In the genomic region with DNA sequence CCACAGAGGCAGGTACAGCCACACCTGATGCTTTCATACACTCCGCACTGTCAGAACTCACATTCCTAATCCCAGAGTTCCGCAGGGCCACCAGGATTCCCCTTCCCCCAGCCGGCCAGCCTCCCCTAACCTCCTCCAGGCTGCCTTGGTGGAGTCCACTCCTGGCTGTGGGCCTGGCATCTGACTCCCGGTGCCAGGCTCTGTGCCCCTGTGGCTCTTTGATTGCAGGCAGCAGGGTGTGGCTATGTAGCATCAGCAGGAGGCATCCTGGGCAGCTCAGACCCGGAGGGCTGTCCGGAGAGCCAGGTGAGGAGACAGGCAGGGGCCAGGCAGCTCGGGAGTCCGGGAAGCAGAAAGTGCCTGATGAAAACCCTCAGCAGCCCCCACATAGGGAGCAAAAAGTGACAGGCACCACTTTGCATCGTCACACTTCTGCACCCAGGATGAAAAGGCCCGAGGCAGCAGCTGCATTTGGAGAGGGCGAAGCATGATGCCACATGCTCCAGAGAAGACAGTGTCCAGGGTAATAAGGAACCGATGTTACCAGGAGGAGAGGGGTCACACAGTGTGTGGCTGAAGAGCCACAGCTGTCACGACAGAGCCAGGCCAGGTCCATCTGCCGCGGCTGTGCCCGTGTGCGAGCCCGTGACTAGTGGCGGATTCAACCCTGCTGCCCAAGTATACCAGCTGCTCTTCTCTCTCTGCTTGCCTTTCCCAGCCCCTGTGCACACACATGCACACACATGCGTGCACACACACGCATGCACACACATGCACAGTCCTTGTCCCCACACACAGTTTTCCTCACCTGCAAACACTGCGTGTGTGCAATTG, we compare ENCODE assay signal across 19 cellular contexts.
DNase-seq lines count a peak whose midpoint lies in the region; ATAC-seq lines count a peak whose summit lies in the region.
"Had no signal": no experiment of that assay in that cellular context is flagged by ENCODE, and none has a peak within 500 bp of the region (broad histone marks: within the 10 kb centered on the region; RNA-seq: fewer than 3 reads in every experiment).

No MANE protein-coding gene starts in this region.

- H3K4me1 Mint-ChIP-seq in activated naive CD8-positive, alpha-beta T cell treated with anti-CD3 and anti-CD28 coated beads for 36 hours: no peaks in the 10 kb centered on the region

- ATAC-seq in left lobe of liver (no peak), HG02588 (IDR thresholded peaks at IDR 0.05; ENCODE audit: unreplicated experiment) (no peak)

- H3K27ac Mint-ChIP-seq in activated naive CD8-positive, alpha-beta T cell treated with anti-CD3 and anti-CD28 coated beads for 36 hours: no peak overlapping the region

- H3K36me3 Mint-ChIP-seq in activated naive CD8-positive, alpha-beta T cell treated with anti-CD3 and anti-CD28 coated beads for 36 hours: no peaks in the 10 kb centered on the region

- peaks cover 5% of the 10 kb centered on the region for H3K27me3 Mint-ChIP-seq in activated naive CD8-positive, alpha-beta T cell treated with anti-CD3 and anti-CD28 coated beads for 36 hours

- peak; percentile 17 for DNase-seq in NCI-H345 (lab: John Stamatoyannopoulos, UW)
- DNase-seq in NCI-H345 treated with DMSO at 0.1 percent for 48 hours (lab: John Stamatoyannopoulos, UW; ENCODE audit: unreplicated experiment): no peak
- peak; percentile 49 to 82 for DNase-seq in NCI-H524 (lab: John Stamatoyannopoulos, UW)
- peak; percentile 28 for DNase-seq in left lobe of liver (ENCODE audit: low spot score)
- peak; percentile 27 for DNase-seq in retina
- no peak for DNase-seq in activated naive CD8-positive, alpha-beta T cell treated with anti-CD3 and anti-CD28 coated beads for 36 hours
- no peak for DNase-seq in NCI-H2029 (lab: John Stamatoyannopoulos, UW)
- DNase-seq: 8988T, DMS53, GM23248, HCEC 1CT, NCI-H1048, NCI-H1417, NCI-H1694, NCI-H2081, NCI-H2227 treated with DMSO at 0.1 percent for 48 hours, NCI-H526, SHP77 treated with DMSO at 0.1 percent for 48 hours had no signal

- no peaks in the 10 kb centered on the region for H3K9me3 Mint-ChIP-seq in activated naive CD8-positive, alpha-beta T cell treated with anti-CD3 and anti-CD28 coated beads for 36 hours

- H3K4me3 Mint-ChIP-seq in activated naive CD8-positive, alpha-beta T cell treated with anti-CD3 and anti-CD28 coated beads for 36 hours: no peak overlapping the region

Comparison
In these comparisons a context has a peak if more than half of its experiments do, and no peak if none do; other contexts are left out.
1. DNase-seq: peak in NCI-H345 (single experiment), NCI-H524 (2 of 2), left lobe of liver (single experiment) and retina (single experiment); none in NCI-H345 treated with DMSO at 0.1 percent for 48 hours (single experiment), activated naive CD8-positive, alpha-beta T cell treated with anti-CD3 and anti-CD28 coated beads for 36 hours (single experiment) and NCI-H2029 (single experiment).